ENCODE assay signal across 8 cellular contexts in genomic region chr1:21647431-21648373, GRCh38. TPM values are rescaled to one million over a fixed set of nuclear protein-coding genes. Genes with fewer than 3 reads are reported as not detected.
DNase-seq lines count a peak whose midpoint lies in the region; ATAC-seq and TF ChIP-seq lines count a peak whose summit lies in the region.

No MANE protein-coding gene starts in this region.

- no peak for ATAC-seq in HG02884 (IDR thresholded peaks at IDR 0.05; ENCODE audit: unreplicated experiment)
- no peak for ATAC-seq in HG03175 (IDR thresholded peaks at IDR 0.05; ENCODE audit: unreplicated experiment)
- ATAC-seq in GM21786 (IDR thresholded peaks at IDR 0.05; ENCODE audit: unreplicated experiment) = no peak
- no peak for ATAC-seq in GM19328 (IDR thresholded peaks at IDR 0.05; ENCODE audit: unreplicated experiment)

- POLR2A ChIA-PET in GM10248 (lab: Yijun Ruan, JAX) = no interaction called here

- CTCF ChIA-PET in GM10248 (lab: Yijun Ruan, JAX) = interaction anchor here (1.3 to 1.6 kb wide), 2 partner anchors 8 to 277 kb away, joined by 3 read pairs; no protein-coding TSS in a partner anchor

- H3K27ac Mint-ChIP-seq in mesothelial cell of epicardium = no peak overlapping the region

- no peaks in the 10 kb centered on the region for H3K36me3 Mint-ChIP-seq in mesothelial cell of epicardium

- no peak overlapping the region for H3K4me3 Mint-ChIP-seq in mesothelial cell of epicardium

- H3K27me3 Mint-ChIP-seq in mesothelial cell of epicardium (ENCODE audit: low read depth) = peaks cover 41% of the 10 kb centered on the region

- TF ChIP-seq CTCF in GM10248 (IDR thresholded peaks at IDR 0.05; ENCODE audit: control extremely low read depth, extremely low read depth, low read depth, missing control alignments) = no peak
- no peak for TF ChIP-seq CTCF in mesothelial cell of epicardium (IDR thresholded peaks at IDR 0.05; ENCODE audit: unreplicated experiment)

- peaks cover 9% of the 10 kb centered on the region for H3K4me1 Mint-ChIP-seq in mesothelial cell of epicardium

- no peaks in the 10 kb centered on the region for H3K9me3 Mint-ChIP-seq in mesothelial cell of epicardium

- DNase-seq in GM10248 (ENCODE audit: extremely low spot score) (peak; percentile 62), M059J (ENCODE audit: low read depth) (peak; percentile 61), amniotic epithelial cell (ENCODE audit: low read depth) (peak; percentile 69), mesothelial cell of epicardium (ENCODE audit: low spot score in 2 of 2, unreplicated experiment in 2 of 2) (peak; percentile 52 to 77)

RNA-seq across cellular contexts. Expression of gene RAP1GAP, which starts 21.5 kb away (rescaled TPM):
- total RNA-seq in M059J (2014; rRNA removed; shearing (Covaris generic)) = 1.1 and 1.5 TPM in 2 replicates
- 7.1 to 10.2 TPM (median 8.0 TPM) in 3 replicates for total RNA-seq in mesothelial cell of epicardium
